In genomic region chr18:34122724-34123334, GRCh38 we compare ENCODE assay signal across 9 cellular contexts.
DNase-seq lines count a peak whose midpoint lies in the region; ATAC-seq, FAIRE-seq and TF ChIP-seq lines count a peak whose summit lies in the region.
"Had no signal": no experiment of that assay in that cellular context is flagged by ENCODE, and none has a peak within 500 bp of the region (broad histone marks: within the 10 kb centered on the region; RNA-seq: fewer than 3 reads in every experiment).

No MANE protein-coding gene starts in this region.

- H3K36me3 ChIP-seq in breast epithelium (no peaks in the 10 kb centered on the region), HepG2 (replicated peaks in 1 of 2; ENCODE audit: control insufficient read depth in 1 of 2, insufficient read depth in 2 of 2, low read length in 2 of 2) (no peaks in the 10 kb centered on the region)

- no peak overlapping the region for H3K27ac Mint-ChIP-seq in activated T-helper 2 cell treated with anti-CD3 and anti-CD28 coated beads, Interferon-gamma antibody, Interleukin-2, Interleukin-4, amounts not matched to agents 10 μg/mL and 5 μg/mL and 100 μg/mL, durations not matched to agents 14 hours and 24 hours and 36 hours
- H3K27ac Mint-ChIP-seq: stimulated activated naive CD8-positive, alpha-beta T cell treated with anti-CD3 and anti-CD28 coated beads, Interleukin-15, amount 100 ng/mL, for 72 hours had no signal

- H3K27me3 ChIP-seq in breast epithelium (no peaks in the 10 kb centered on the region), HepG2 (ENCODE audit: control insufficient read depth in 1 of 2, insufficient read depth in 2 of 2, low read length in 2 of 2) (no peaks in the 10 kb centered on the region)

- BruUV-seq in HepG2 (replicated peaks; lab: Mats Ljungman, UMichigan): no TSS peak

- H3K4me3 ChIP-seq in breast epithelium: no peak overlapping the region
- H3K4me3 ChIP-seq in HepG2 (replicated peaks in 1 of 3; ENCODE audit: insufficient read depth in 1 of 3, low read depth in 2 of 3, low read length in 3 of 3): no peak overlapping the region

- H3K27me3 Mint-ChIP-seq in activated T-helper 2 cell treated with anti-CD3 and anti-CD28 coated beads, Interferon-gamma antibody, Interleukin-2, Interleukin-4, amounts not matched to agents 10 μg/mL and 5 μg/mL and 100 μg/mL, durations not matched to agents 14 hours and 24 hours and 36 hours (ENCODE audit: low read depth): no peaks in the 10 kb centered on the region
- H3K27me3 Mint-ChIP-seq: stimulated activated naive CD8-positive, alpha-beta T cell treated with anti-CD3 and anti-CD28 coated beads, Interleukin-15, amount 100 ng/mL, for 72 hours had no signal

- H3K27ac ChIP-seq in breast epithelium (no peak overlapping the region), HepG2 (ENCODE audit: extremely low read length, insufficient read depth, low read length) (no peak overlapping the region)

- no peak overlapping the region for H3K4me2 ChIP-seq in HepG2 (ENCODE audit: low read depth, low read length)

- TF ChIP-seq POLR2A in breast epithelium (IDR thresholded peaks at IDR 0.05): no peak
- no peak for TF ChIP-seq POLR2A in HepG2 (IDR thresholded peaks at IDR 0.05; ENCODE audit: insufficient read depth in 1 of 2, low read depth in 2 of 2, low read length in 2 of 2)

- CTCF ChIA-PET in HepG2 (lab: Yijun Ruan, JAX; ENCODE audit: low intra/inter-chr PET ratio, low total read pairs): interaction anchor here (0.9 to 2.9 kb wide), 2 partner anchors 200 to 666 kb away, joined by 3 to 38 read pairs; no protein-coding TSS in a partner anchor

- H3K9ac ChIP-seq in HepG2 (ENCODE audit: insufficient read depth, low read depth, low read length): no peak overlapping the region

- H3K9me3 ChIP-seq in breast epithelium (no peaks in the 10 kb centered on the region), HepG2 (ENCODE audit: low read length) (no peaks in the 10 kb centered on the region)

- no peaks in the 10 kb centered on the region for H4K20me1 ChIP-seq in HepG2 (ENCODE audit: insufficient read depth, low read length)

- no peak for TF ChIP-seq RAD21 in HepG2 (CRISPR knock-in tag; IDR thresholded peaks at IDR 0.05)

- intact Hi-C loops in breast epithelium (cut with DNase I; ENCODE audit: low total_unique reads): no loop called here
- intact Hi-C loops in HepG2 (cut with micrococcal nuclease; ENCODE audit: unreplicated experiment): loop anchor here (1.0 to 5.0 kb wide), 3 partner anchors 101 to 664 kb away; partner anchors contain the start of gene NOL4
- intact Hi-C loops in activated T-helper 2 cell treated with anti-CD3 and anti-CD28 coated beads, Interferon-gamma antibody, Interleukin-2, Interleukin-4, amounts not matched to agents 10 μg/mL and 5 μg/mL and 100 μg/mL, durations not matched to agents 14 hours and 24 hours and 36 hours (cut with micrococcal nuclease): loop anchor here (5.0 kb wide), 1 partner anchor 199 kb away; no protein-coding TSS in a partner anchor

- WGBS in HepG2 (ENCODE audit: low lambda C conversion rate): 8% methylated on average over 4 of the region's 4 CpGs

- no peaks in the 10 kb centered on the region for H3K4me1 Mint-ChIP-seq in activated T-helper 2 cell treated with anti-CD3 and anti-CD28 coated beads, Interferon-gamma antibody, Interleukin-2, Interleukin-4, amounts not matched to agents 10 μg/mL and 5 μg/mL and 100 μg/mL, durations not matched to agents 14 hours and 24 hours and 36 hours (ENCODE audit: low read depth)
- H3K4me1 Mint-ChIP-seq: stimulated activated naive CD8-positive, alpha-beta T cell treated with anti-CD3 and anti-CD28 coated beads, Interleukin-15, amount 100 ng/mL, for 72 hours had no signal

- POLR2A ChIA-PET in HepG2 (lab: Yijun Ruan, JAX): no interaction called here

- no peak overlapping the region for H3K4me3 Mint-ChIP-seq in activated T-helper 2 cell treated with anti-CD3 and anti-CD28 coated beads, Interferon-gamma antibody, Interleukin-2, Interleukin-4, amounts not matched to agents 10 μg/mL and 5 μg/mL and 100 μg/mL, durations not matched to agents 14 hours and 24 hours and 36 hours (ENCODE audit: low read depth)
- H3K4me3 Mint-ChIP-seq: stimulated activated naive CD8-positive, alpha-beta T cell treated with anti-CD3 and anti-CD28 coated beads, Interleukin-15, amount 100 ng/mL, for 72 hours had no signal

- no peak for TF ChIP-seq EP300 in HepG2 (IDR thresholded peaks at IDR 0.05; ENCODE audit: low read depth in 2 of 2, low read length in 2 of 2)
- no peak for TF ChIP-seq EP300 in HepG2 (CRISPR knock-in tag; IDR thresholded peaks at IDR 0.05; ENCODE audit: borderline replicate concordance)

- no peak overlapping the region for H2AFZ ChIP-seq in HepG2 (ENCODE audit: low read length)

- ATAC-seq in GM21526 (IDR thresholded peaks at IDR 0.05; ENCODE audit: low FRiP score, unreplicated experiment) (peak; percentile 99), HG03571 (IDR thresholded peaks at IDR 0.05; ENCODE audit: unreplicated experiment) (peak; percentile 92), HepG2 (peak; percentile 73)
- ATAC-seq: stimulated activated naive CD8-positive, alpha-beta T cell treated with anti-CD3 and anti-CD28 coated beads, Interleukin-15, amount 100 ng/mL, for 72 hours had no signal

- H3K9me3 Mint-ChIP-seq in activated T-helper 2 cell treated with anti-CD3 and anti-CD28 coated beads, Interferon-gamma antibody, Interleukin-2, Interleukin-4, amounts not matched to agents 10 μg/mL and 5 μg/mL and 100 μg/mL, durations not matched to agents 14 hours and 24 hours and 36 hours: no peaks in the 10 kb centered on the region

- H3K4me1 ChIP-seq in breast epithelium: no peaks in the 10 kb centered on the region
- H3K4me1 ChIP-seq in HepG2 (ENCODE audit: insufficient read depth, low read length): peaks cover 13% of the 10 kb centered on the region

- H3K36me3 Mint-ChIP-seq in activated T-helper 2 cell treated with anti-CD3 and anti-CD28 coated beads, Interferon-gamma antibody, Interleukin-2, Interleukin-4, amounts not matched to agents 10 μg/mL and 5 μg/mL and 100 μg/mL, durations not matched to agents 14 hours and 24 hours and 36 hours (ENCODE audit: low read depth): no peaks in the 10 kb centered on the region

- in situ Hi-C loops in HepG2 (cut with HindIII; ENCODE audit: extremely low pct_ligation_motif_present, low pct_unique_long_range_greater_than_20kb): loop anchor here (5.0 kb wide), 1 partner anchor 199 kb away; no protein-coding TSS in a partner anchor

- DNase-seq in NCI-H2107 treated with DMSO at 0.1 percent for 48 hours (lab: John Stamatoyannopoulos, UW; ENCODE audit: unreplicated experiment) (peak; percentile 52), NCI-H2107 (lab: John Stamatoyannopoulos, UW) (no peak), NCI-H82 (lab: John Stamatoyannopoulos, UW) (peak; percentile 81), breast epithelium (ENCODE audit: low spot score in 2 of 2) (no peak), HepG2 (ENCODE audit: low spot score) (peak; percentile 36)
- no peak for DNase-seq in activated T-helper 2 cell treated with anti-CD3 and anti-CD28 coated beads, Interferon-gamma antibody, Interleukin-2, Interleukin-4, amounts not matched to agents 10 μg/mL and 5 μg/mL and 100 μg/mL, durations not matched to agents 14 hours and 24 hours and 36 hours (ENCODE audit: low spot score)

- H3K79me2 ChIP-seq in HepG2 (ENCODE audit: insufficient read depth, low read length): no peaks in the 10 kb centered on the region

- peak; percentile 64 for FAIRE-seq in HepG2 (lab: Jason Lieb, UNC)

- peak; percentile 33 to 74 (median 70) for TF ChIP-seq CTCF in breast epithelium (IDR thresholded peaks at IDR 0.05)
- TF ChIP-seq CTCF in HepG2 (CRISPR knock-in tag; IDR thresholded peaks at IDR 0.05): peak; percentile 65

TF ChIP-seq in HepG2, 621 proteins besides CTCF, POLR2A, EP300 and RAD21:
- TF ChIP-seq NPAS2 (CRISPR knock-in tag; IDR thresholded peaks at IDR 0.05; ENCODE audit: borderline replicate concordance) (no peak), FOXM1 (CRISPR knock-in tag; IDR thresholded peaks at IDR 0.05) (no peak), STAG1 (CRISPR knock-in tag; IDR thresholded peaks at IDR 0.05) (peak; percentile 63), MED8 (CRISPR knock-in tag; IDR thresholded peaks at IDR 0.05; ENCODE audit: insufficient replicate concordance) (no peak), MEIS1 (CRISPR knock-in tag; IDR thresholded peaks at IDR 0.05; ENCODE audit: borderline replicate concordance) (no peak), ZKSCAN8 (CRISPR knock-in tag; IDR thresholded peaks at IDR 0.05; ENCODE audit: borderline replicate concordance) (no peak), NFE2L1 (CRISPR knock-in tag; IDR thresholded peaks at IDR 0.05; ENCODE audit: borderline replicate concordance) (no peak), GABPA (IDR thresholded peaks at IDR 0.05; ENCODE audit: low read depth, low read length) (no peak), GABPA (CRISPR knock-in tag; IDR thresholded peaks at IDR 0.05; ENCODE audit: low read depth) (no peak), SRY (CRISPR knock-in tag; IDR thresholded peaks at IDR 0.05) (no peak), MXD3 (CRISPR knock-in tag; IDR thresholded peaks at IDR 0.05) (no peak), SMC3 (IDR thresholded peaks at IDR 0.05; ENCODE audit: low read length) (peak; percentile 56; the same call in 1 of the 2 replicates), MAFG (CRISPR knock-in tag; IDR thresholded peaks at IDR 0.05) (no peak), GFI1 (CRISPR knock-in tag; IDR thresholded peaks at IDR 0.05; ENCODE audit: borderline replicate concordance) (no peak), CREM (IDR thresholded peaks at IDR 0.05) (no peak), CREM (CRISPR knock-in tag; IDR thresholded peaks at IDR 0.05) (no peak)

Comparison
In these comparisons a context has a peak if more than half of its experiments do, and no peak if none do; other contexts are left out.
1. DNase-seq: peak in NCI-H2107 treated with DMSO at 0.1 percent for 48 hours (single experiment), NCI-H82 (single experiment) and HepG2 (single experiment); none in NCI-H2107 (single experiment), breast epithelium (0 of 2) and activated T-helper 2 cell treated with anti-CD3 and anti-CD28 coated beads, Interferon-gamma antibody, Interleukin-2, Interleukin-4, amounts not matched to agents 10 μg/mL and 5 μg/mL and 100 μg/mL, durations not matched to agents 14 hours and 24 hours and 36 hours (single experiment).
2. Peak in every context shown above with its lines, with median percentiles within 50 percentile points of each other: ATAC-seq.